ENCODE assay signal across 17 cellular contexts in the genomic region with DNA sequence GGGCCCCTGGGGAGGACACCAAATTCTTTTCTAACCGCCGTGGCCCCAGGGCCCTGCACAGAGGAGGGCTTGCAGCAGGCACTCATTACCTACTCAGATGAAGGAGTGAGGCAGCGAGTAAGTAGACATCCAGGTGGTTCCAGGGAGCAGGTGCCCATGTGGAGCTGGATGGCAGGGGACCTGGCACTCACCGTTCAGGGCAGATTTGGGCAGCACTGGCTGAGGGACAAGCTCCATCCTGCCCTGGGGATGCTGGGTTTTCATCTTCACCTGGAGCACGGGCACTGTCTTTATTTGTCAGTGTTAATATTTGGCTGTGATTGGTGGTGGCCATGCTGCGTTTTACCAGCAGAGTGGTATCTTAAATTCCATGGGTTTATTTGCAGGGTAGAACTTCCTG.
"Had no signal": no experiment of that assay in that cellular context is flagged by ENCODE, and none has a peak within 500 bp of the region (broad histone marks: within the 10 kb centered on the region; RNA-seq: fewer than 3 reads in every experiment).

No MANE protein-coding gene starts in this region.

- H3K36me3 Mint-ChIP-seq: naive B cell; stimulated activated memory B cell treated with anti-CD40 and anti-IgM and Interleukin-4, amounts not matched to agents 10 μg/mL and 1 μg/mL and 100 μg/mL, for 72 hours had no signal

- H3K4me3 Mint-ChIP-seq: endodermal cell; naive B cell; nephron; stimulated activated memory B cell treated with anti-CD40 and anti-IgM and Interleukin-4, amounts not matched to agents 10 μg/mL and 1 μg/mL and 100 μg/mL, for 72 hours; stimulated activated naive CD8-positive, alpha-beta T cell treated with anti-CD3 and anti-CD28 coated beads, Interleukin-15, amount 100 ng/mL, for 72 hours had no signal

- DNase-seq: effector CD4-positive, alpha-beta T cell; endodermal cell; foreskin melanocyte; hippocampal formation; mesendoderm; naive B cell; spleen; stimulated activated CD4-positive, alpha-beta T cell treated with anti-CD3 and anti-CD28 coated beads, Interleukin-15, amount 100 ng/mL, for 24 hours; stimulated activated CD4-positive, alpha-beta T cell treated with anti-CD3 and anti-CD28 coated beads, Interleukin-1b, Interleukin-23, amount 100 ng/mL, for 48 hours; stimulated activated CD4-positive, alpha-beta T cell treated with anti-CD3 and anti-CD28 coated beads, Interleukin-4, amount 100 ng/mL, for 24 hours; stimulated activated naive CD8-positive, alpha-beta T cell treated with anti-CD3 and anti-CD28 coated beads, Interleukin-15, amount 100 ng/mL, for 72 hours; transverse colon had no signal

- H3K4me1 Mint-ChIP-seq: endodermal cell; naive B cell; stimulated activated memory B cell treated with anti-CD40 and anti-IgM and Interleukin-4, amounts not matched to agents 10 μg/mL and 1 μg/mL and 100 μg/mL, for 72 hours had no signal

- H3K4me1 ChIP-seq: heart left ventricle, spleen, transverse colon had no signal

- H3K27ac ChIP-seq: coronary artery, heart left ventricle, spleen, thoracic aorta, transverse colon had no signal

- H3K27me3 ChIP-seq: transverse colon had no signal

- H3K9me3 Mint-ChIP-seq: endodermal cell; naive B cell; nephron; stimulated activated memory B cell treated with anti-CD40 and anti-IgM and Interleukin-4, amounts not matched to agents 10 μg/mL and 1 μg/mL and 100 μg/mL, for 72 hours; stimulated activated naive CD8-positive, alpha-beta T cell treated with anti-CD3 and anti-CD28 coated beads, Interleukin-15, amount 100 ng/mL, for 72 hours had no signal

- H3K27ac Mint-ChIP-seq: endodermal cell; naive B cell; nephron; stimulated activated memory B cell treated with anti-CD40 and anti-IgM and Interleukin-4, amounts not matched to agents 10 μg/mL and 1 μg/mL and 100 μg/mL, for 72 hours had no signal

- H3K9me3 ChIP-seq: heart left ventricle, spleen, thoracic aorta, transverse colon had no signal

- H3K36me3 ChIP-seq: heart left ventricle, spleen, thoracic aorta, transverse colon had no signal

- H3K27me3 Mint-ChIP-seq: naive B cell; stimulated activated memory B cell treated with anti-CD40 and anti-IgM and Interleukin-4, amounts not matched to agents 10 μg/mL and 1 μg/mL and 100 μg/mL, for 72 hours had no signal

- ATAC-seq: heart left ventricle; stimulated activated memory B cell treated with anti-CD40 and anti-IgM and Interleukin-4, amounts not matched to agents 10 μg/mL and 1 μg/mL and 100 μg/mL, for 72 hours had no signal

- H3K4me3 ChIP-seq: coronary artery, heart left ventricle, spleen, thoracic aorta, transverse colon had no signal
